20 cellular contexts compared by ENCODE assay signal in the genomic region with DNA sequence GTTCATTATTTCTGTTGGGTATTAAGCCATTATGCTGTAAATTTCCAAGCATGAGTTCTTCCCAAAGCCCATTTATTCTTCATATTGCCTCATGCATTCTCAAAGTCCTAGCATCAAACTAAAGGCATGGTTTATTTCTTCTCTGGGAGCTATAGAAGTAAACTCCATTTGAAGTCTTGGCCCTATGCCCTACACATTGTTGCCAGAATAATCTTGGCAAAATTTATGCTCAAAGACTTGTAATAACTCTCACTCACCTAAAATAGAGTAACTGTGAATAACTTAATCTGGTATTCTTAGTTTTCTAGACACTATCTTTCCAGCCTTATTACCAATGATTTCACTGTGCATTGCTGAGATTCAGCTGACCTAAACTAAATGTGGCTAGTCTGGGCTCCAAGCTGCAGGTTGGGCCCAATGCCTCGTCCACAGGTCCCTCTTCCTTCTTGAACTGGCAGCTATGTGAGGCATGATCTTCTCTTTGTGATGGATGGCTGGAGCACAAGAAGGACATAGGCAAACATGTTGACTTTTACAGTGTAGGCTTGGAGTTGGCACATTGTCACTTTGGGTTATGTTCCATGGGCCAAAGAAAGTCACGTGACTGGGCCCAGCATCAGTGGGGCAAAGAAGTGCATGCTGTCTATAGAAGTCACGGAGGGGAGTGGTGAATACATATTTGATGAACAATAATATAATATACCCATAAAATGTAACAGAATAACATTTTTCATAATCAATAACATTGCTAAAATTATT.
"Had no signal": no experiment of that assay in that cellular context is flagged by ENCODE, and none has a peak within 500 bp of the region (broad histone marks: within the 10 kb centered on the region; RNA-seq: fewer than 3 reads in every experiment).

No MANE protein-coding gene starts in this region.

- H3K9ac ChIP-seq: SK-N-SH had no signal

- H3K4me2 ChIP-seq: SK-N-SH had no signal

- H3K27ac ChIP-seq: RWPE1 had no signal

- DNase-seq: IMR-90, KBM-7, MV-4-11, NCI-H1048, NCI-H1105, NCI-H1417, NCI-H1436 treated with DMSO at 0.1 percent for 48 hours, NCI-H1694, NCI-H187 treated with DMSO at 0.1 percent for 48 hours, NCI-H2029 treated with DMSO at 0.1 percent for 48 hours, NCI-H2171 treated with DMSO at 0.1 percent for 48 hours, NCI-H345, NCI-H510A, NCI-H524 treated with DMSO at 0.1 percent for 48 hours, NCI-H69, NCI-H774, SHP77, SK-N-SH, SW 1271 had no signal

- H3K9me3 ChIP-seq: SK-N-SH had no signal
